Comparison of ENCODE assay signal across 1 cellular context in the genomic region with DNA sequence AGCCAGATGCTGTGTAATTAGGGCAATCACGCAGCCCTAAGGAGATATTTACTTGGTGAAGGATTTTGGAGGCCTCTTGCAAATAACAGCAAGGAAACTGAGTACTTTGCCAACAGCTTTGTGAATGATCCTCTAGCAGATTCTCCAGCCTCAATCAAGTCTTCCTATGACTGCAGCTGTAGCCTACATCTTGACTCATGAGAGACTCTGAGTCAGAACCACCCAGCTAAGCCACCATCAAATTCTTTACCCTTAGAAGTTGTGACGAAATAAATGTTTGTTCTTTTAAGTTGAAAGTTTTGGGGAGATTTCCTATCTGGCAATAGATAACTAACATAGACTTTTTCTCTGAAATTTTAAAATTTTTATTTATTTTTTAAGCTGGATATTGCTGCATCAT.
TF ChIP-seq lines count a peak whose summit lies in the region.

No MANE protein-coding gene starts in this region.

TF ChIP-seq in WTC11, 78 proteins besides CTCF, POLR2A, EP300 and RAD21 (continued from another document):
- TF ChIP-seq, protein P1, sequence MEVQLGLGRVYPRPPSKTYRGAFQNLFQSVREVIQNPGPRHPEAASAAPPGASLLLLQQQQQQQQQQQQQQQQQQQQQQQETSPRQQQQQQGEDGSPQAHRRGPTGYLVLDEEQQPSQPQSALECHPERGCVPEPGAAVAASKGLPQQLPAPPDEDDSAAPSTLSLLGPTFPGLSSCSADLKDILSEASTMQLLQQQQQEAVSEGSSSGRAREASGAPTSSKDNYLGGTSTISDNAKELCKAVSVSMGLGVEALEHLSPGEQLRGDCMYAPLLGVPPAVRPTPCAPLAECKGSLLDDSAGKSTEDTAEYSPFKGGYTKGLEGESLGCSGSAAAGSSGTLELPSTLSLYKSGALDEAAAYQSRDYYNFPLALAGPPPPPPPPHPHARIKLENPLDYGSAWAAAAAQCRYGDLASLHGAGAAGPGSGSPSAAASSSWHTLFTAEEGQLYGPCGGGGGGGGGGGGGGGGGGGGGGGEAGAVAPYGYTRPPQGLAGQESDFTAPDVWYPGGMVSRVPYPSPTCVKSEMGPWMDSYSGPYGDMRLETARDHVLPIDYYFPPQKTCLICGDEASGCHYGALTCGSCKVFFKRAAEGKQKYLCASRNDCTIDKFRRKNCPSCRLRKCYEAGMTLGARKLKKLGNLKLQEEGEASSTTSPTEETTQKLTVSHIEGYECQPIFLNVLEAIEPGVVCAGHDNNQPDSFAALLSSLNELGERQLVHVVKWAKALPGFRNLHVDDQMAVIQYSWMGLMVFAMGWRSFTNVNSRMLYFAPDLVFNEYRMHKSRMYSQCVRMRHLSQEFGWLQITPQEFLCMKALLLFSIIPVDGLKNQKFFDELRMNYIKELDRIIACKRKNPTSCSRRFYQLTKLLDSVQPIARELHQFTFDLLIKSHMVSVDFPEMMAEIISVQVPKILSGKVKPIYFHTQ (CRISPR knock-in tag; IDR thresholded peaks at IDR 0.05), result no peak
- no peak for TF ChIP-seq ESRRA (CRISPR knock-in tag; IDR thresholded peaks at IDR 0.05; ENCODE audit: borderline replicate concordance)
- TF ChIP-seq, protein P2, sequence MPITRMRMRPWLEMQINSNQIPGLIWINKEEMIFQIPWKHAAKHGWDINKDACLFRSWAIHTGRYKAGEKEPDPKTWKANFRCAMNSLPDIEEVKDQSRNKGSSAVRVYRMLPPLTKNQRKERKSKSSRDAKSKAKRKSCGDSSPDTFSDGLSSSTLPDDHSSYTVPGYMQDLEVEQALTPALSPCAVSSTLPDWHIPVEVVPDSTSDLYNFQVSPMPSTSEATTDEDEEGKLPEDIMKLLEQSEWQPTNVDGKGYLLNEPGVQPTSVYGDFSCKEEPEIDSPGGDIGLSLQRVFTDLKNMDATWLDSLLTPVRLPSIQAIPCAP (CRISPR knock-in tag; IDR thresholded peaks at IDR 0.05), result no peak
- no peak for TF ChIP-seq FOXJ3 (CRISPR knock-in tag; IDR thresholded peaks at IDR 0.05; ENCODE audit: borderline replicate concordance)
- TF ChIP-seq ZNF416 (CRISPR knock-in tag; IDR thresholded peaks at IDR 0.05), result no peak
- no peak for TF ChIP-seq TEAD4 (CRISPR knock-in tag; IDR thresholded peaks at IDR 0.05)
- TF ChIP-seq, protein P3, sequence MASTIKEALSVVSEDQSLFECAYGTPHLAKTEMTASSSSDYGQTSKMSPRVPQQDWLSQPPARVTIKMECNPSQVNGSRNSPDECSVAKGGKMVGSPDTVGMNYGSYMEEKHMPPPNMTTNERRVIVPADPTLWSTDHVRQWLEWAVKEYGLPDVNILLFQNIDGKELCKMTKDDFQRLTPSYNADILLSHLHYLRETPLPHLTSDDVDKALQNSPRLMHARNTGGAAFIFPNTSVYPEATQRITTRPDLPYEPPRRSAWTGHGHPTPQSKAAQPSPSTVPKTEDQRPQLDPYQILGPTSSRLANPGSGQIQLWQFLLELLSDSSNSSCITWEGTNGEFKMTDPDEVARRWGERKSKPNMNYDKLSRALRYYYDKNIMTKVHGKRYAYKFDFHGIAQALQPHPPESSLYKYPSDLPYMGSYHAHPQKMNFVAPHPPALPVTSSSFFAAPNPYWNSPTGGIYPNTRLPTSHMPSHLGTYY (CRISPR knock-in tag; IDR thresholded peaks at IDR 0.05), result no peak
- no peak for TF ChIP-seq ZNF121 (CRISPR knock-in tag; IDR thresholded peaks at IDR 0.05)
- TF ChIP-seq, protein P4, sequence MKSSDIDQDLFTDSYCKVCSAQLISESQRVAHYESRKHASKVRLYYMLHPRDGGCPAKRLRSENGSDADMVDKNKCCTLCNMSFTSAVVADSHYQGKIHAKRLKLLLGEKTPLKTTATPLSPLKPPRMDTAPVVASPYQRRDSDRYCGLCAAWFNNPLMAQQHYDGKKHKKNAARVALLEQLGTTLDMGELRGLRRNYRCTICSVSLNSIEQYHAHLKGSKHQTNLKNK (CRISPR knock-in tag; IDR thresholded peaks at IDR 0.05), result no peak
- TF ChIP-seq SOX15 (CRISPR knock-in tag; IDR thresholded peaks at IDR 0.05), result no peak
